12 cellular contexts compared by ENCODE assay signal in the genomic region with DNA sequence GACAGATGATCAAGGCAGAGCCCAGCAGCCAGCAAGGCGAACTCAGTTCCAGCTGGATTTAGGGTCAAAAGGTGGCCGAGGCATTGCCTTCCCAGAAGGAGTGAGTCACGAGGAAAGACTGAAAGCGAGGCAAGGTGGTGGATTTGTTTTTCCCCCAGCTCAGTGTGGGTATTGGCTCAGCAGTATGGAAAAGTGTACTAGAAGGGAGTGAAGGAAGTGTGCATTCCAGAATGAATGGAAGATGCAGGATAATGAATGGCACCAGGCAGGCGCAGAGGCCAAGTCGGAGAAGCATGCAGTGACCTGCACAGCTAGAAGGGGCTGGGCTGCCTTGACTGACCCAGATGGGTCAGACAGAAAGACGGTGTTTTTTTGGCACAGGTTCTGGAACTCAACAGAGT. TPM values are rescaled to one million over a fixed set of nuclear protein-coding genes. Genes with fewer than 3 reads are reported as not detected.
DNase-seq lines count a peak whose midpoint lies in the region; ATAC-seq and TF ChIP-seq lines count a peak whose summit lies in the region.
"Had no signal": no experiment of that assay in that cellular context is flagged by ENCODE, and none has a peak within 500 bp of the region (broad histone marks: within the 10 kb centered on the region; RNA-seq: fewer than 3 reads in every experiment).

No MANE protein-coding gene starts in this region.

- H3K27me3 ChIP-seq in SJSA1 (replicated peaks): no peaks in the 10 kb centered on the region
- H3K27me3 ChIP-seq in thyroid gland: no peaks in the 10 kb centered on the region
- H3K27me3 ChIP-seq: vagina had no signal

- no peaks in the 10 kb centered on the region for H3K36me3 Mint-ChIP-seq in activated T-helper 17 cell treated with anti-CD3 and anti-CD28 coated beads, Interleukin-2, amount 50 U/mL, for 72 hours (ENCODE audit: low read depth)

- DNase-seq in ELF-1 (ENCODE audit: low read depth, low spot score): peak; percentile 55
- peak; percentile 78 to 83 for DNase-seq in SJSA1 (ENCODE audit: low read depth in 1 of 2, low spot score in 2 of 2)
- DNase-seq in fibroblast of gingiva (ENCODE audit: low read depth): peak; percentile 54
- DNase-seq in posterior vena cava (ENCODE audit: low spot score): peak; percentile 91
- no peak for DNase-seq in T-helper 2 cell
- DNase-seq in GM20000 (ENCODE audit: low spot score): no peak
- DNase-seq in thyroid gland: no peak
- DNase-seq: DND-41; NCI-H1048; stimulated activated CD4-positive, alpha-beta T cell treated with anti-CD3 and anti-CD28 coated beads, Interleukin-2, amount 100 ng/mL, for 48 hours had no signal

- H3K4me3 Mint-ChIP-seq in activated T-helper 17 cell treated with anti-CD3 and anti-CD28 coated beads, Interleukin-2, amount 50 U/mL, for 72 hours: no peak overlapping the region

- ATAC-seq in activated T-helper 17 cell treated with anti-CD3 and anti-CD28 coated beads, Interleukin-2, amount 50 U/mL, for 72 hours (replicated peaks): no peak

- H3K4me3 ChIP-seq in SJSA1 (no peak overlapping the region), thyroid gland (replicated peaks in 1 of 3) (no peak overlapping the region)
- H3K4me3 ChIP-seq: vagina had no signal

- H3K27ac ChIP-seq in SJSA1 (peak overlapping the region; percentile 45), thyroid gland (no peak overlapping the region)
- H3K27ac ChIP-seq: vagina had no signal

- no peaks in the 10 kb centered on the region for H3K27me3 Mint-ChIP-seq in activated T-helper 17 cell treated with anti-CD3 and anti-CD28 coated beads, Interleukin-2, amount 50 U/mL, for 72 hours

- H3K4me1 ChIP-seq in SJSA1 (replicated peaks): peaks cover 52% of the 10 kb centered on the region
- H3K4me1 ChIP-seq in thyroid gland: peaks cover 0 to 4% of the 10 kb centered on the region in 2 donors

- no peaks in the 10 kb centered on the region for H3K9me3 Mint-ChIP-seq in activated T-helper 17 cell treated with anti-CD3 and anti-CD28 coated beads, Interleukin-2, amount 50 U/mL, for 72 hours

- no peaks in the 10 kb centered on the region for H3K9me3 ChIP-seq in SJSA1 (replicated peaks)
- no peaks in the 10 kb centered on the region for H3K9me3 ChIP-seq in thyroid gland
- H3K9me3 ChIP-seq: vagina had no signal

- TF ChIP-seq POLR2A in thyroid gland (IDR thresholded peaks at IDR 0.05): no peak

- intact Hi-C loops in posterior vena cava (cut with DNase I): no loop called here
- intact Hi-C loops in thyroid gland (cut with DNase I): no loop called here

- H3K36me3 ChIP-seq in SJSA1 (no peaks in the 10 kb centered on the region), thyroid gland (no peaks in the 10 kb centered on the region)
- H3K36me3 ChIP-seq: vagina had no signal

- H3K4me1 Mint-ChIP-seq in activated T-helper 17 cell treated with anti-CD3 and anti-CD28 coated beads, Interleukin-2, amount 50 U/mL, for 72 hours: peaks cover 9% of the 10 kb centered on the region

- H3K27ac Mint-ChIP-seq in activated T-helper 17 cell treated with anti-CD3 and anti-CD28 coated beads, Interleukin-2, amount 50 U/mL, for 72 hours: no peak overlapping the region

- 77 to 90% methylated on average over 7 of the region's 7 CpGs for WGBS in thyroid gland, 2 donors

- no peak for TF ChIP-seq CTCF in GM20000 (IDR thresholded peaks at IDR 0.05; ENCODE audit: extremely low read depth, missing control alignments)
- TF ChIP-seq CTCF in thyroid gland (IDR thresholded peaks at IDR 0.05): no peak

RNA-seq across cellular contexts. Expression of a gene that starts 46.3 kb away (rescaled TPM):
- 22.1 and 26.9 TPM in 2 replicates for total RNA-seq in SJSA1 (2014; rRNA removed; shearing (Covaris generic))
- total RNA-seq in posterior vena cava: 100 to 1,000 TPM; 109 to 112 TPM
- 100 to 1,000 TPM; 101 to 171 TPM for total RNA-seq in activated T-helper 17 cell treated with anti-CD3 and anti-CD28 coated beads, Interleukin-2, amount 50 U/mL, for 72 hours
- total RNA-seq in thyroid gland: 100 to 1,000 TPM; 111 to 187 (median 141) TPM

Comparison
In these comparisons a context has a peak if more than half of its experiments do, and no peak if none do; other contexts are left out.
1. DNase-seq: peak in ELF-1 (single experiment), SJSA1 (2 of 2), fibroblast of gingiva (single experiment) and posterior vena cava (single experiment); none in T-helper 2 cell (0 of 5), GM20000 (single experiment) and thyroid gland (0 of 2).